Comparison of ENCODE assay signal across 31 cellular contexts in genomic region chr5:120749737-120750136, GRCh38.
"Had no signal": no experiment of that assay in that cellular context is flagged by ENCODE, and none has a peak within 500 bp of the region (broad histone marks: within the 10 kb centered on the region; RNA-seq: fewer than 3 reads in every experiment).

No MANE protein-coding gene starts in this region.

- H2AFZ ChIP-seq: PC-9 had no signal

- ATAC-seq: activated CD8-positive, alpha-beta T cell treated with anti-CD3 and anti-CD28 coated beads for 36 hours; activated T-cell treated with anti-CD3 and anti-CD28 coated beads, Interleukin-2, amount 50 U/mL, for 72 hours; activated T-helper 17 cell treated with anti-CD3 and anti-CD28 coated beads, Interleukin-2, amount 50 U/mL, for 72 hours; Right ventricle myocardium inferior had no signal

- H3K27me3 ChIP-seq: cardiac muscle cell, MG63 had no signal

- H3K27ac ChIP-seq: cardiac muscle cell, KMS-11, PC-9, RWPE1 had no signal

- DNase-seq: activated CD4-positive, alpha-beta T cell treated with anti-CD3 and anti-CD28 coated beads, Interleukin-2, amount 10 ng/mL, durations not matched to agents 24 days and 14 days; activated CD4-positive, alpha-beta T cell treated with anti-CD3 and anti-CD28 coated beads, Interleukin-2, amount 50 U/mL, for 4 hours; activated CD8-positive, alpha-beta T cell treated with anti-CD3 and anti-CD28 coated beads for 36 hours; activated effector memory CD4-positive, alpha-beta T cell treated with anti-CD3 and anti-CD28 coated beads, Interleukin-2, amount 50 U/mL, for 16 hours; activated naive CD4-positive, alpha-beta T cell treated with Interleukin-2 at 50 U/mL for 16 hours; activated naive CD8-positive, alpha-beta T cell treated with anti-CD3 and anti-CD28 coated beads, Interleukin-2, amount 10 ng/mL, durations not matched to agents 7 days and 5 days; activated T-cell treated with anti-CD3 and anti-CD28 coated beads, Interleukin-2, amount 50 U/mL, for 1 hour; activated T-cell treated with anti-CD3 and anti-CD28 coated beads, Interleukin-2, amount 50 U/mL, for 72 hours; amygdala; MG63; NCI-H1048; NCI-H1105 treated with DMSO at 0.1 percent for 48 hours; NCI-H1436; NCI-H1694; NCI-H1930; NCI-H2081 treated with DMSO at 0.1 percent for 48 hours; NCI-H226; NCI-H446 treated with DMSO at 0.1 percent for 48 hours; NCI-H524; NCI-H748 treated with DMSO at 0.1 percent for 48 hours; NK-92 treated with Interleukin-12 subunit alpha and Interleukin-12 subunit beta, amount 100 ng/mL, for 24 hours; PC-9; SIG-M5 had no signal

- H3K4me3 Mint-ChIP-seq: activated CD4-positive, alpha-beta T cell treated with anti-CD3 and anti-CD28 coated beads, Interleukin-2, amount 10 ng/mL, durations not matched to agents 24 days and 14 days; activated CD8-positive, alpha-beta T cell treated with anti-CD3 and anti-CD28 coated beads for 36 hours; activated naive CD4-positive, alpha-beta T cell treated with anti-CD3 and anti-CD28 coated beads, Interleukin-2, amount 50 U/mL, for 24 hours; activated naive CD8-positive, alpha-beta T cell treated with anti-CD3 and anti-CD28 coated beads, Interleukin-2, amount 10 ng/mL, durations not matched to agents 7 days and 5 days; activated T-cell treated with anti-CD3 and anti-CD28 coated beads, Interleukin-2, amount 50 U/mL, for 72 hours; activated T-helper 17 cell treated with anti-CD3 and anti-CD28 coated beads, Interleukin-2, amount 50 U/mL, for 72 hours; brain; central memory CD8-positive, alpha-beta T cell had no signal

- H3K27me3 Mint-ChIP-seq: activated CD4-positive, alpha-beta T cell treated with anti-CD3 and anti-CD28 coated beads, Interleukin-2, amount 10 ng/mL, durations not matched to agents 24 days and 14 days; activated CD8-positive, alpha-beta T cell treated with anti-CD3 and anti-CD28 coated beads for 36 hours; activated naive CD4-positive, alpha-beta T cell treated with anti-CD3 and anti-CD28 coated beads, Interleukin-2, amount 50 U/mL, for 24 hours; activated naive CD8-positive, alpha-beta T cell treated with anti-CD3 and anti-CD28 coated beads, Interleukin-2, amount 10 ng/mL, durations not matched to agents 7 days and 5 days; activated T-helper 17 cell treated with anti-CD3 and anti-CD28 coated beads, Interleukin-2, amount 50 U/mL, for 72 hours; brain; central memory CD8-positive, alpha-beta T cell had no signal

- H3K9ac ChIP-seq: KMS-11 had no signal

- H3K36me3 Mint-ChIP-seq: activated naive CD4-positive, alpha-beta T cell treated with anti-CD3 and anti-CD28 coated beads, Interleukin-2, amount 50 U/mL, for 24 hours; activated naive CD8-positive, alpha-beta T cell treated with anti-CD3 and anti-CD28 coated beads, Interleukin-2, amount 10 ng/mL, durations not matched to agents 7 days and 5 days; brain had no signal

- H3K4me3 ChIP-seq: cardiac muscle cell, MG63, PC-9 had no signal

- H3K36me3 ChIP-seq: cardiac muscle cell, MG63 had no signal

- H3K4me2 ChIP-seq: KMS-11, PC-9 had no signal

- H3K9me3 ChIP-seq: MG63 had no signal

- H3K9me3 Mint-ChIP-seq: activated CD4-positive, alpha-beta T cell treated with anti-CD3 and anti-CD28 coated beads, Interleukin-2, amount 10 ng/mL, durations not matched to agents 24 days and 14 days; activated naive CD4-positive, alpha-beta T cell treated with anti-CD3 and anti-CD28 coated beads, Interleukin-2, amount 50 U/mL, for 24 hours; activated naive CD8-positive, alpha-beta T cell treated with anti-CD3 and anti-CD28 coated beads, Interleukin-2, amount 10 ng/mL, durations not matched to agents 7 days and 5 days had no signal

- H3K27ac Mint-ChIP-seq: activated CD4-positive, alpha-beta T cell treated with anti-CD3 and anti-CD28 coated beads, Interleukin-2, amount 10 ng/mL, durations not matched to agents 24 days and 14 days; activated CD8-positive, alpha-beta T cell treated with anti-CD3 and anti-CD28 coated beads for 36 hours; activated naive CD4-positive, alpha-beta T cell treated with anti-CD3 and anti-CD28 coated beads, Interleukin-2, amount 50 U/mL, for 24 hours; activated naive CD8-positive, alpha-beta T cell treated with anti-CD3 and anti-CD28 coated beads, Interleukin-2, amount 10 ng/mL, durations not matched to agents 7 days and 5 days; activated T-cell treated with anti-CD3 and anti-CD28 coated beads, Interleukin-2, amount 50 U/mL, for 72 hours; activated T-helper 17 cell treated with anti-CD3 and anti-CD28 coated beads, Interleukin-2, amount 50 U/mL, for 72 hours; brain had no signal

- H3K4me1 Mint-ChIP-seq: activated CD4-positive, alpha-beta T cell treated with anti-CD3 and anti-CD28 coated beads, Interleukin-2, amount 10 ng/mL, durations not matched to agents 24 days and 14 days; activated naive CD4-positive, alpha-beta T cell treated with anti-CD3 and anti-CD28 coated beads, Interleukin-2, amount 50 U/mL, for 24 hours; activated naive CD8-positive, alpha-beta T cell treated with anti-CD3 and anti-CD28 coated beads, Interleukin-2, amount 10 ng/mL, durations not matched to agents 7 days and 5 days; activated T-helper 17 cell treated with anti-CD3 and anti-CD28 coated beads, Interleukin-2, amount 50 U/mL, for 72 hours; brain; central memory CD8-positive, alpha-beta T cell had no signal
